ENCODE assay signal across 1 cellular context in the genomic region with DNA sequence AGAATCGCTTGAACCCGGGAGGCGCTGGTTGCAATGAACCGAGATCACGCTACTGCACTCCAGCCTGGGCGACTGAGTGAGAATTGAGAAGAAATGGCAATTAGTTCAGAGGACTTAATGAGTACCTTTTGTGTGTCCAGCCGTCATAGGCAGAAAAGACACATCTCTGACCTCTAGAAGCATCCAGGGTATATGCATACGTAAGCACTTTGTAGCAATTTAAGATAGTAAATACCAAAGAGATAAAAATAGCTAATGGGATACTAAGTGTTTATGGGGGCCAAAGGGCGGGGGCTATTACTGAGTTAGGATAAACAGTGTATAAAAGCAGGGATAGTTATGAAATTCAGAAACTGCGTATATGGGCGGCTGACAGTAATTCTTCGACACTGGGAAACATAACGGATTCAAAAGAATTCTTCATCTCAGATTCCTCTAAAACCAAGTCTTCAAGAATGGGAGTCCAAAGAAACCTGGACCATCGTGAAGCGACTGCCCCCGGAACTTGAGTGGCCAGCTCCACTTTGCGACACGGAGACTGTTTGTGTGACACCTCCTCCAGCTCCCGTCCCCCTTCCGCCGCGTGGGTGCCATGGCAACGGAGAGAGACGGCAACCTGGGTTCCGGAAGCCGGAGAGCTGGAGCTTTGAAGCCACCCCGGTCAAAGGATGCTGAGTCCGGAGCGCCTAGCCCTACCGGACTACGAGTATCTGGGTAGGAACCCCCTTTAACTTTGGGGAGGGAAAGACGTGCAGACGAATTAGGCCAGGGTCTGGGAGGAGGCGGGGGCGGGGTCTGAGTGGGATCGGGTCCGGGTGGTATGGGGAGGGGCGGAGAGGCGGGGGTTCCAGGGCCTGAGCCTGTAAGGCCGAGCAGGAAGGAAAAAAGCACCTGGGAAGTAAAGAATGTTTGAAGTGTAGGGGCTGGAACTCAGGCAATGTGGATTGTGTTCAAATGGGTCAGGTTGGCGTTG.
TF ChIP-seq lines count a peak whose summit lies in the region.

A gene with protein sequence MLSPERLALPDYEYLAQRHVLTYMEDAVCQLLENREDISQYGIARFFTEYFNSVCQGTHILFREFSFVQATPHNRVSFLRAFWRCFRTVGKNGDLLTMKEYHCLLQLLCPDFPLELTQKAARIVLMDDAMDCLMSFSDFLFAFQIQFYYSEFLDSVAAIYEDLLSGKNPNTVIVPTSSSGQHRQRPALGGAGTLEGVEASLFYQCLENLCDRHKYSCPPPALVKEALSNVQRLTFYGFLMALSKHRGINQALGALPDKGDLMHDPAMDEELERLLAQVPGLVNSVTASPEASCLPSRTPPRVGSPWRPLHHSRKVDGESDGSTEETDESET (plus strand): TSS at position 624 of the 973 bp plus-strand sequence. CDS start 45 bp downstream, at position 669.

TF ChIP-seq in HepG2, 621 proteins besides CTCF, POLR2A, EP300 and RAD21 (continued from another document and continues in another):
- TF ChIP-seq SNAI1 (CRISPR knock-in tag; IDR thresholded peaks at IDR 0.05; ENCODE audit: borderline replicate concordance) = no peak
- TF ChIP-seq ZFP82 (CRISPR knock-in tag; IDR thresholded peaks at IDR 0.05; ENCODE audit: borderline replicate concordance) = 0 out of 2 replicates have a peak, but pooled peaks have one; percentile 41
- peak; percentile 93 for TF ChIP-seq SAP130 (CRISPR knock-in tag; IDR thresholded peaks at IDR 0.05; ENCODE audit: low read depth)
- TF ChIP-seq, protein P1, sequence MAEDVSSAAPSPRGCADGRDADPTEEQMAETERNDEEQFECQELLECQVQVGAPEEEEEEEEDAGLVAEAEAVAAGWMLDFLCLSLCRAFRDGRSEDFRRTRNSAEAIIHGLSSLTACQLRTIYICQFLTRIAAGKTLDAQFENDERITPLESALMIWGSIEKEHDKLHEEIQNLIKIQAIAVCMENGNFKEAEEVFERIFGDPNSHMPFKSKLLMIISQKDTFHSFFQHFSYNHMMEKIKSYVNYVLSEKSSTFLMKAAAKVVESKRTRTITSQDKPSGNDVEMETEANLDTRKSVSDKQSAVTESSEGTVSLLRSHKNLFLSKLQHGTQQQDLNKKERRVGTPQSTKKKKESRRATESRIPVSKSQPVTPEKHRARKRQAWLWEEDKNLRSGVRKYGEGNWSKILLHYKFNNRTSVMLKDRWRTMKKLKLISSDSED (CRISPR knock-in tag; IDR thresholded peaks at IDR 0.05) = no peak
- TF ChIP-seq, protein P2, sequence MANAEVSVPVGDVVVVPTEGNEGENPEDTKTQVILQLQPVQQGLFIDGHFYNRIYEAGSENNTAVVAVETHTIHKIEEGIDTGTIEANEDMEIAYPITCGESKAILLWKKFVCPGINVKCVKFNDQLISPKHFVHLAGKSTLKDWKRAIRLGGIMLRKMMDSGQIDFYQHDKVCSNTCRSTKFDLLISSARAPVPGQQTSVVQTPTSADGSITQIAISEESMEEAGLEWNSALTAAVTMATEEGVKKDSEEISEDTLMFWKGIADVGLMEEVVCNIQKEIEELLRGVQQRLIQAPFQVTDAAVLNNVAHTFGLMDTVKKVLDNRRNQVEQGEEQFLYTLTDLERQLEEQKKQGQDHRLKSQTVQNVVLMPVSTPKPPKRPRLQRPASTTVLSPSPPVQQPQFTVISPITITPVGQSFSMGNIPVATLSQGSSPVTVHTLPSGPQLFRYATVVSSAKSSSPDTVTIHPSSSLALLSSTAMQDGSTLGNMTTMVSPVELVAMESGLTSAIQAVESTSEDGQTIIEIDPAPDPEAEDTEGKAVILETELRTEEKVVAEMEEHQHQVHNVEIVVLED (CRISPR knock-in tag; IDR thresholded peaks at IDR 0.05; ENCODE audit: borderline replicate concordance) = 0 out of 2 replicates have a peak, but pooled peaks have one; percentile 26
- 0 out of 2 replicates have a peak, but pooled peaks have one; percentile 59 for TF ChIP-seq ZSCAN9 (CRISPR knock-in tag; IDR thresholded peaks at IDR 0.05; ENCODE audit: borderline replicate concordance)
- TF ChIP-seq KLF11 (CRISPR knock-in tag; IDR thresholded peaks at IDR 0.05) = 0 out of 2 replicates have a peak, but pooled peaks have one; percentile 55
- TF ChIP-seq ZFP41 (CRISPR knock-in tag; IDR thresholded peaks at IDR 0.05; ENCODE audit: borderline replicate concordance) = no peak
- TF ChIP-seq GABPB1 (CRISPR knock-in tag; IDR thresholded peaks at IDR 0.05) = peak; percentile 96
- TF ChIP-seq, protein P3, sequence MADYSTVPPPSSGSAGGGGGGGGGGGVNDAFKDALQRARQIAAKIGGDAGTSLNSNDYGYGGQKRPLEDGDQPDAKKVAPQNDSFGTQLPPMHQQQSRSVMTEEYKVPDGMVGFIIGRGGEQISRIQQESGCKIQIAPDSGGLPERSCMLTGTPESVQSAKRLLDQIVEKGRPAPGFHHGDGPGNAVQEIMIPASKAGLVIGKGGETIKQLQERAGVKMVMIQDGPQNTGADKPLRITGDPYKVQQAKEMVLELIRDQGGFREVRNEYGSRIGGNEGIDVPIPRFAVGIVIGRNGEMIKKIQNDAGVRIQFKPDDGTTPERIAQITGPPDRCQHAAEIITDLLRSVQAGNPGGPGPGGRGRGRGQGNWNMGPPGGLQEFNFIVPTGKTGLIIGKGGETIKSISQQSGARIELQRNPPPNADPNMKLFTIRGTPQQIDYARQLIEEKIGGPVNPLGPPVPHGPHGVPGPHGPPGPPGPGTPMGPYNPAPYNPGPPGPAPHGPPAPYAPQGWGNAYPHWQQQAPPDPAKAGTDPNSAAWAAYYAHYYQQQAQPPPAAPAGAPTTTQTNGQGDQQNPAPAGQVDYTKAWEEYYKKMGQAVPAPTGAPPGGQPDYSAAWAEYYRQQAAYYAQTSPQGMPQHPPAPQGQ (CRISPR knock-in tag; IDR thresholded peaks at IDR 0.05; ENCODE audit: borderline replicate concordance) = no peak
- TF ChIP-seq, protein P4, sequence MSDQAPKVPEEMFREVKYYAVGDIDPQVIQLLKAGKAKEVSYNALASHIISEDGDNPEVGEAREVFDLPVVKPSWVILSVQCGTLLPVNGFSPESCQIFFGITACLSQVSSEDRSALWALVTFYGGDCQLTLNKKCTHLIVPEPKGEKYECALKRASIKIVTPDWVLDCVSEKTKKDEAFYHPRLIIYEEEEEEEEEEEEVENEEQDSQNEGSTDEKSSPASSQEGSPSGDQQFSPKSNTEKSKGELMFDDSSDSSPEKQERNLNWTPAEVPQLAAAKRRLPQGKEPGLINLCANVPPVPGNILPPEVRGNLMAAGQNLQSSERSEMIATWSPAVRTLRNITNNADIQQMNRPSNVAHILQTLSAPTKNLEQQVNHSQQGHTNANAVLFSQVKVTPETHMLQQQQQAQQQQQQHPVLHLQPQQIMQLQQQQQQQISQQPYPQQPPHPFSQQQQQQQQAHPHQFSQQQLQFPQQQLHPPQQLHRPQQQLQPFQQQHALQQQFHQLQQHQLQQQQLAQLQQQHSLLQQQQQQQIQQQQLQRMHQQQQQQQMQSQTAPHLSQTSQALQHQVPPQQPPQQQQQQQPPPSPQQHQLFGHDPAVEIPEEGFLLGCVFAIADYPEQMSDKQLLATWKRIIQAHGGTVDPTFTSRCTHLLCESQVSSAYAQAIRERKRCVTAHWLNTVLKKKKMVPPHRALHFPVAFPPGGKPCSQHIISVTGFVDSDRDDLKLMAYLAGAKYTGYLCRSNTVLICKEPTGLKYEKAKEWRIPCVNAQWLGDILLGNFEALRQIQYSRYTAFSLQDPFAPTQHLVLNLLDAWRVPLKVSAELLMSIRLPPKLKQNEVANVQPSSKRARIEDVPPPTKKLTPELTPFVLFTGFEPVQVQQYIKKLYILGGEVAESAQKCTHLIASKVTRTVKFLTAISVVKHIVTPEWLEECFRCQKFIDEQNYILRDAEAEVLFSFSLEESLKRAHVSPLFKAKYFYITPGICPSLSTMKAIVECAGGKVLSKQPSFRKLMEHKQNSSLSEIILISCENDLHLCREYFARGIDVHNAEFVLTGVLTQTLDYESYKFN (CRISPR knock-in tag; conservative IDR thresholded peaks at IDR 0.05) = peak; percentile 41; the same call in 1 of the 2 replicates
- TF ChIP-seq, protein P5, sequence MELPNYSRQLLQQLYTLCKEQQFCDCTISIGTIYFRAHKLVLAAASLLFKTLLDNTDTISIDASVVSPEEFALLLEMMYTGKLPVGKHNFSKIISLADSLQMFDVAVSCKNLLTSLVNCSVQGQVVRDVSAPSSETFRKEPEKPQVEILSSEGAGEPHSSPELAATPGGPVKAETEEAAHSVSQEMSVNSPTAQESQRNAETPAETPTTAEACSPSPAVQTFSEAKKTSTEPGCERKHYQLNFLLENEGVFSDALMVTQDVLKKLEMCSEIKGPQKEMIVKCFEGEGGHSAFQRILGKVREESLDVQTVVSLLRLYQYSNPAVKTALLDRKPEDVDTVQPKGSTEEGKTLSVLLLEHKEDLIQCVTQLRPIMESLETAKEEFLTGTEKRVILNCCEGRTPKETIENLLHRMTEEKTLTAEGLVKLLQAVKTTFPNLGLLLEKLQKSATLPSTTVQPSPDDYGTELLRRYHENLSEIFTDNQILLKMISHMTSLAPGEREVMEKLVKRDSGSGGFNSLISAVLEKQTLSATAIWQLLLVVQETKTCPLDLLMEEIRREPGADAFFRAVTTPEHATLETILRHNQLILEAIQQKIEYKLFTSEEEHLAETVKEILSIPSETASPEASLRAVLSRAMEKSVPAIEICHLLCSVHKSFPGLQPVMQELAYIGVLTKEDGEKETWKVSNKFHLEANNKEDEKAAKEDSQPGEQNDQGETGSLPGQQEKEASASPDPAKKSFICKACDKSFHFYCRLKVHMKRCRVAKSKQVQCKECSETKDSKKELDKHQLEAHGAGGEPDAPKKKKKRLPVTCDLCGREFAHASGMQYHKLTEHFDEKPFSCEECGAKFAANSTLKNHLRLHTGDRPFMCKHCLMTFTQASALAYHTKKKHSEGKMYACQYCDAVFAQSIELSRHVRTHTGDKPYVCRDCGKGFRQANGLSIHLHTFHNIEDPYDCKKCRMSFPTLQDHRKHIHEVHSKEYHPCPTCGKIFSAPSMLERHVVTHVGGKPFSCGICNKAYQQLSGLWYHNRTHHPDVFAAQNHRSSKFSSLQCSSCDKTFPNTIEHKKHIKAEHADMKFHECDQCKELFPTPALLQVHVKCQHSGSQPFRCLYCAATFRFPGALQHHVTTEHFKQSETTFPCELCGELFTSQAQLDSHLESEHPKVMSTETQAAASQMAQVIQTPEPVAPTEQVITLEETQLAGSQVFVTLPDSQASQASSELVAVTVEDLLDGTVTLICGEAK (IDR thresholded peaks at IDR 0.05) = peak; percentile 80
- TF ChIP-seq, protein P5 (CRISPR knock-in tag; IDR thresholded peaks at IDR 0.05) = no peak
- peak; percentile 71; the same call in 1 of the 2 replicates for TF ChIP-seq SALL1 (CRISPR knock-in tag; IDR thresholded peaks at IDR 0.05)
- TF ChIP-seq MED1 (CRISPR knock-in tag; IDR thresholded peaks at IDR 0.05) = peak; percentile 39; the same call in 1 of the 2 replicates
- TF ChIP-seq, protein P6, sequence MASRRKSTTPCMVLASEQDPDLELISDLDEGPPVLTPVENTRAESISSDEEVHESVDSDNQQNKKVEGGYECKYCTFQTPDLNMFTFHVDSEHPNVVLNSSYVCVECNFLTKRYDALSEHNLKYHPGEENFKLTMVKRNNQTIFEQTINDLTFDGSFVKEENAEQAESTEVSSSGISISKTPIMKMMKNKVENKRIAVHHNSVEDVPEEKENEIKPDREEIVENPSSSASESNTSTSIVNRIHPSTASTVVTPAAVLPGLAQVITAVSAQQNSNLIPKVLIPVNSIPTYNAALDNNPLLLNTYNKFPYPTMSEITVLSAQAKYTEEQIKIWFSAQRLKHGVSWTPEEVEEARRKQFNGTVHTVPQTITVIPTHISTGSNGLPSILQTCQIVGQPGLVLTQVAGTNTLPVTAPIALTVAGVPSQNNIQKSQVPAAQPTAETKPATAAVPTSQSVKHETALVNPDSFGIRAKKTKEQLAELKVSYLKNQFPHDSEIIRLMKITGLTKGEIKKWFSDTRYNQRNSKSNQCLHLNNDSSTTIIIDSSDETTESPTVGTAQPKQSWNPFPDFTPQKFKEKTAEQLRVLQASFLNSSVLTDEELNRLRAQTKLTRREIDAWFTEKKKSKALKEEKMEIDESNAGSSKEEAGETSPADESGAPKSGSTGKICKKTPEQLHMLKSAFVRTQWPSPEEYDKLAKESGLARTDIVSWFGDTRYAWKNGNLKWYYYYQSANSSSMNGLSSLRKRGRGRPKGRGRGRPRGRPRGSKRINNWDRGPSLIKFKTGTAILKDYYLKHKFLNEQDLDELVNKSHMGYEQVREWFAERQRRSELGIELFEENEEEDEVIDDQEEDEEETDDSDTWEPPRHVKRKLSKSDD (CRISPR knock-in tag; IDR thresholded peaks at IDR 0.05; ENCODE audit: low read depth) = no peak
- TF ChIP-seq ZNF263 (CRISPR knock-in tag; IDR thresholded peaks at IDR 0.05) = 0 out of 2 replicates have a peak, but pooled peaks have one; percentile 26
- TF ChIP-seq TAF1 (CRISPR knock-in tag; IDR thresholded peaks at IDR 0.05) = 0 out of 2 replicates have a peak, but pooled peaks have one; percentile 32
